In the genomic region with DNA sequence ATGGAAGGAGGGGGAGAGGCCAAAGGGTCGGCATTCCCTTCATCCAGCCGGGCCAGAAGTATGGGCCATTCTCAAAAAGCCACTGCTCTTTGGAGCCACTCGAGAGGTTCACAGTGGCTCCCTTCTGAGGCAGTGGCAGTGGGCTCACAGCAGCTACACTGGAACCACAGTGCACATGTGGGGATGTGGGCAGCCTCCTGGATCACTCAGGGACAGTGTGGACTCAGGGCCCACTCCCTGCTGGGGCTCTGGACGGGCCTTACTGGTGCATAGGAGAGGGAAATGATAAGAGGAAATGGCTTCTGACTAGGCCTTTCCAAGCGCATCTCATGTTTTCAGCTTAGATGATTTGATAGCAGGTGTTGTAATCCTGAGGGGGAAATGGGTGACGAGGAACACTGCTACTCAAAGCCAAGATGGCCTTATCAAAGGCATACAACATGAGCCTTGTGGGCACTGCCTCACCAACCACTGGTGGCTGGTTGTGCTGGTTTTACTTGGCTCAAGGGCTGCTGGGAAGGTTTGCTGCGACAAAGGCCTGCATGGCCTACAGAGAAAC, we compare ENCODE assay signal across 1 cellular context.
TF ChIP-seq lines count a peak whose summit lies in the region.

No MANE protein-coding gene starts in this region.

TF ChIP-seq in IMR-90, 13 proteins besides CTCF, POLR2A, EP300 and RAD21 (continued from another document):
- TF ChIP-seq, protein P1, sequence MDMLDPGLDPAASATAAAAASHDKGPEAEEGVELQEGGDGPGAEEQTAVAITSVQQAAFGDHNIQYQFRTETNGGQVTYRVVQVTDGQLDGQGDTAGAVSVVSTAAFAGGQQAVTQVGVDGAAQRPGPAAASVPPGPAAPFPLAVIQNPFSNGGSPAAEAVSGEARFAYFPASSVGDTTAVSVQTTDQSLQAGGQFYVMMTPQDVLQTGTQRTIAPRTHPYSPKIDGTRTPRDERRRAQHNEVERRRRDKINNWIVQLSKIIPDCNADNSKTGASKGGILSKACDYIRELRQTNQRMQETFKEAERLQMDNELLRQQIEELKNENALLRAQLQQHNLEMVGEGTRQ (IDR thresholded peaks at IDR 0.05; ENCODE audit: low read depth, low read length): no peak
- no peak for TF ChIP-seq MXI1 (IDR thresholded peaks at IDR 0.05; ENCODE audit: borderline replicate concordance, low read depth, low read length)
- TF ChIP-seq, protein P2, sequence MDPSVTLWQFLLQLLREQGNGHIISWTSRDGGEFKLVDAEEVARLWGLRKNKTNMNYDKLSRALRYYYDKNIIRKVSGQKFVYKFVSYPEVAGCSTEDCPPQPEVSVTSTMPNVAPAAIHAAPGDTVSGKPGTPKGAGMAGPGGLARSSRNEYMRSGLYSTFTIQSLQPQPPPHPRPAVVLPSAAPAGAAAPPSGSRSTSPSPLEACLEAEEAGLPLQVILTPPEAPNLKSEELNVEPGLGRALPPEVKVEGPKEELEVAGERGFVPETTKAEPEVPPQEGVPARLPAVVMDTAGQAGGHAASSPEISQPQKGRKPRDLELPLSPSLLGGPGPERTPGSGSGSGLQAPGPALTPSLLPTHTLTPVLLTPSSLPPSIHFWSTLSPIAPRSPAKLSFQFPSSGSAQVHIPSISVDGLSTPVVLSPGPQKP (IDR thresholded peaks at IDR 0.05; ENCODE audit: borderline replicate concordance, low read depth, low read length): no peak
- no peak for TF ChIP-seq RCOR1 (IDR thresholded peaks at IDR 0.05; ENCODE audit: insufficient replicate concordance, low read length)
